8 cellular contexts compared by ENCODE assay signal in the genomic region with DNA sequence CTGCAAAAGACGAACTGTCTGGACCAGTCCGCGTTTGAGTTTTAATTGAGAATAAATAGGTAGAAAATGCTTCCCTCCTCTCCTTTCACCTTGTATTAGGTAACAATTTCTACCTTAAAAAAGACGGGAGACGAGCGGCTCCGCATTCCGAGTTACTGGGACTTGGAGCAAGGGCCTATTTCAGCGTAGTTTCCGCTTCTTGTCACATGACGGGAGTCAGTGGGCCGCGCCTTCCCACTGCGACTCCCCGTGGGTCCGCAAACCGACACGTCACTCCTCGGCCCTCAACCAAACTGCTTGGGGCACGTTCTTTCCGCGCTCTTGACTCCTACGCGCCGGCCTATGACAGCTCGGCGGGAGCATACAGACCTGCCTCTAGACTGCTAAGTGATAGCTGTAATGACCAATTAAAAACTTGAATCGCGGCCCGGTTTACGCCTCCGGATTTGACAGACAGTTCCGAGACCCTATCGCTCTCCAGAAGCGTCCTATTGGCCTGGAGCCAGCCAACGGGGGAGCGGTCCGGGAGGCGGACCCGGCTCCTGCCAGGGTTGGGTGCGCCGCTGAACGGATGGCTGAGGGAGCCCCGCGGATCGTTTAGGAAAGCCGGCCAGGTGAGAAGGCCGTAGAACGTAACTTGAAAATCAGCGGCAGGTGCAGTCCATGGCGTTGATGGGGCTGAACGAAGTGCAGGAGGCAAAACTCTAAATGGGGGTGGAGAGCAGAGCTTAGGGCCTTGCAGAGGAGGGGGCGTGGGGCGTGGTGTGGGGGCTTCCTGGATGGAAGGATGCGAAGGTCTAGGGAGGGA. TPM values are rescaled to one million over a fixed set of nuclear protein-coding genes. Genes with fewer than 3 reads are reported as not detected.
DNase-seq lines count a peak whose midpoint lies in the region; ATAC-seq, FAIRE-seq and TF ChIP-seq lines count a peak whose summit lies in the region.

A gene (plus strand): TSS at position 548 of the 808 bp plus-strand sequence. CDS start 3,064 bp downstream, outside the sequence.

- no peaks in the 10 kb centered on the region for H3K9me3 ChIP-seq in Loucy (ENCODE audit: insufficient read depth, low read depth, low read length)

- peaks cover 2% of the 10 kb centered on the region; the same call in 1 of the 2 replicates for H3K36me3 ChIP-seq in Loucy (ENCODE audit: insufficient read depth, low read length)

- peaks cover 30% of the 10 kb centered on the region for H4K20me1 ChIP-seq in Loucy (ENCODE audit: insufficient read depth, low read length, poor library complexity, severe bottlenecking)

- H3K9ac ChIP-seq in Loucy (ENCODE audit: low read depth, low read length, poor library complexity, severe bottlenecking): peak within 1 kb of the TSS; percentile 89

- H3K79me2 ChIP-seq in Loucy (ENCODE audit: insufficient read depth, low read length): peaks cover 60% of the 10 kb centered on the region

- H3K9me2 ChIP-seq in Loucy (replicated peaks; ENCODE audit: low read depth, low read length): no peaks in the 10 kb centered on the region

- POLR2A ChIA-PET in naive thymus-derived CD8-positive, alpha-beta T cell (lab: Charles Lee): interaction anchor here (0.8 to 3.8 kb wide), 14 partner anchors 8 to 970 kb away, joined by 3 to 59 read pairs (median 6); a partner anchor contains a TSS

- H2AFZ ChIP-seq in Loucy (ENCODE audit: low read length): peak within 1 kb of the TSS; percentile 91

- peak; percentile 90 for FAIRE-seq in H54 (lab: Jason Lieb, UNC)

- TF ChIP-seq POLR2A in H54 (IDR thresholded peaks at IDR 0.05; ENCODE audit: low read depth, low read length): peak; percentile 58; the same call in 1 of the 2 replicates
- peak; percentile 90 for TF ChIP-seq POLR2A in Raji (IDR thresholded peaks at IDR 0.05; ENCODE audit: insufficient read depth, low read depth, low read length)

- no peaks in the 10 kb centered on the region for H3K9me3 Mint-ChIP-seq in naive thymus-derived CD8-positive, alpha-beta T cell

- H3K4me3 Mint-ChIP-seq in naive thymus-derived CD8-positive, alpha-beta T cell: peak within 1 kb of the TSS; percentile 85 to 98 (median 95)

- peak within 1 kb of the TSS; percentile 97 to 100 (median 98) for H3K27ac Mint-ChIP-seq in naive thymus-derived CD8-positive, alpha-beta T cell

- peaks cover 30% of the 10 kb centered on the region for H3K4me1 ChIP-seq in Loucy (ENCODE audit: insufficient read depth, low read length, poor library complexity, severe bottlenecking)

- H3F3A ChIP-seq in Loucy (ENCODE audit: low read depth): no peaks in the 10 kb centered on the region

- peaks cover 29 to 56% (median 50%) of the 10 kb centered on the region in 4 donors for H3K4me1 Mint-ChIP-seq in naive thymus-derived CD8-positive, alpha-beta T cell

- H3K4me3 ChIP-seq in Loucy (ENCODE audit: low read length, poor library complexity, severe bottlenecking) (peak within 1 kb of the TSS; percentile 96), fibroblast of mammary gland (ENCODE audit: control insufficient read depth, low read depth, low read length) (peak within 1 kb of the TSS; percentile 99)

- H3K27me3 ChIP-seq in Loucy (ENCODE audit: insufficient read depth, low read length, poor library complexity, severe bottlenecking): no peaks in the 10 kb centered on the region

- DNase-seq in EL: peak; percentile 100
- peak; percentile 93 for DNase-seq in H54 (ENCODE audit: insufficient read length, low spot score)
- DNase-seq in activated T-helper 9 cell treated with anti-CD3 and anti-CD28 coated beads, Interleukin-2, amount 50 U/mL, for 16 hours (ENCODE audit: low read depth): peak; percentile 96
- DNase-seq in fibroblast of mammary gland (ENCODE audit: low read depth): peak; percentile 100
- DNase-seq in naive thymus-derived CD8-positive, alpha-beta T cell: peak; percentile 91 to 100 (median 98)
- DNase-seq in stimulated activated naive CD4-positive, alpha-beta T cell (lab: John Stamatoyannopoulos, UW): peak; percentile 95 to 99 (median 98)

- no peak for TF ChIP-seq CTCF in Loucy (conservative IDR thresholded peaks at IDR 0.05; ENCODE audit: low read length)
- no peak for TF ChIP-seq CTCF in fibroblast of mammary gland (conservative IDR thresholded peaks at IDR 0.05; ENCODE audit: control insufficient read depth, insufficient read depth, low read depth, low read length)

- ATAC-seq in naive thymus-derived CD8-positive, alpha-beta T cell: peak; percentile 94 to 95

- H3K4me2 ChIP-seq in Loucy (ENCODE audit: low read depth, low read length, poor library complexity, severe bottlenecking): peak within 1 kb of the TSS; percentile 88

- no peaks in the 10 kb centered on the region for H3K27me3 Mint-ChIP-seq in naive thymus-derived CD8-positive, alpha-beta T cell

- peaks cover 0 to 21% (median 2%) of the 10 kb centered on the region in 3 donors for H3K36me3 Mint-ChIP-seq in naive thymus-derived CD8-positive, alpha-beta T cell

RNA-seq across cellular contexts. Expression of the gene that starts here (rescaled TPM):
- 10 to 100 TPM; 57.0 to 64.5 TPM for total RNA-seq in naive thymus-derived CD8-positive, alpha-beta T cell
- 10 to 100 TPM; 36.8 to 53.4 (median 40.1) TPM for polyA plus RNA-seq in naive thymus-derived CD8-positive, alpha-beta T cell

Comparison
In these comparisons a context has a peak if more than half of its experiments do, and no peak if none do; other contexts are left out.
1. Peak in every context shown above with its lines: DNase-seq, ATAC-seq and H3K4me3 ChIP-seq.